ENCODE assay signal across 20 cellular contexts in genomic region chr17:61183793-61184192, GRCh38.
"Had no signal": no experiment of that assay in that cellular context is flagged by ENCODE, and none has a peak within 500 bp of the region (broad histone marks: within the 10 kb centered on the region; RNA-seq: fewer than 3 reads in every experiment).

No MANE protein-coding gene starts in this region.

- H3K27me3 ChIP-seq: MG63 had no signal

- FAIRE-seq: HepG2 had no signal

- DNase-seq: IMR-90, Karpas-422, KG1, MG63, NCI-H1092 treated with DMSO at 0.1 percent for 48 hours, NCI-H1417 treated with DMSO at 0.1 percent for 48 hours, NCI-H146, NCI-H1694 treated with DMSO at 0.1 percent for 48 hours, NCI-H1930, NCI-H2081, NCI-H2107, NCI-H2227 treated with DMSO at 0.1 percent for 48 hours, NCI-H524, NCI-H526 treated with DMSO at 0.1 percent for 48 hours, NCI-H748 treated with DMSO at 0.1 percent for 48 hours, SHP77, SK-N-SH, SW 1271 had no signal

- H3K9me3 ChIP-seq: MG63, SK-N-SH had no signal

- ATAC-seq: HepG2 had no signal

- H3K4me3 ChIP-seq: MG63 had no signal

- H3K36me3 ChIP-seq: MG63 had no signal

- H3K27ac ChIP-seq: RWPE1 had no signal
